ENCODE assay signal across 1 cellular context in genomic region chr22:19174106-19175025, GRCh38.
TF ChIP-seq lines count a peak whose summit lies in the region.

No MANE protein-coding gene starts in this region.

TF ChIP-seq in HepG2, 621 proteins besides CTCF, POLR2A, EP300 and RAD21 (continues in another document):
- TF ChIP-seq MED1 (CRISPR knock-in tag; IDR thresholded peaks at IDR 0.05) (0 out of 2 replicates have a peak, but pooled peaks have one; percentile 34), PATZ1 (CRISPR knock-in tag; IDR thresholded peaks at IDR 0.05) (peak; percentile 39; the same call in 1 of the 2 replicates), SAP130 (CRISPR knock-in tag; IDR thresholded peaks at IDR 0.05; ENCODE audit: low read depth) (peak; percentile 47), NR2F2 (IDR thresholded peaks at IDR 0.05; ENCODE audit: borderline replicate concordance, low read depth) (peak; percentile 7; the same call in 1 of the 2 replicates), ARNT2 (CRISPR knock-in tag; IDR thresholded peaks at IDR 0.05; ENCODE audit: low read depth) (peak; percentile 74; the same call in 1 of the 2 replicates), ZNF709 (CRISPR knock-in tag; IDR thresholded peaks at IDR 0.05) (peak; percentile 52; the same call in 1 of the 2 replicates), KLF16 (CRISPR knock-in tag; IDR thresholded peaks at IDR 0.05) (0 out of 4 replicates have a peak, but pooled peaks of 1 of the 2 experiments have one; percentile 13), TGIF2 (CRISPR knock-in tag; IDR thresholded peaks at IDR 0.05) (no peak), ZSCAN21 (CRISPR knock-in tag; IDR thresholded peaks at IDR 0.05; ENCODE audit: borderline replicate concordance) (0 out of 2 replicates have a peak, but pooled peaks have one; percentile 26), ZNF276 (CRISPR knock-in tag; IDR thresholded peaks at IDR 0.05; ENCODE audit: low read depth) (no peak), RXRB (CRISPR knock-in tag; IDR thresholded peaks at IDR 0.05; ENCODE audit: borderline replicate concordance) (peak; percentile 41; the same call in 1 of the 2 replicates), ZC3H13 (CRISPR knock-in tag; IDR thresholded peaks at IDR 0.05) (peak; percentile 55), RFXAP (CRISPR knock-in tag; IDR thresholded peaks at IDR 0.05; ENCODE audit: borderline replicate concordance) (0 out of 2 replicates have a peak, but pooled peaks have one; percentile 60), UBTF (CRISPR knock-in tag; IDR thresholded peaks at IDR 0.05) (0 out of 2 replicates have a peak, but pooled peaks have one; percentile 20), RARA (CRISPR knock-in tag; IDR thresholded peaks at IDR 0.05) (peak; percentile 21; the same call in 1 of the 2 replicates), ZMYM3 (CRISPR knock-in tag; IDR thresholded peaks at IDR 0.05) (0 out of 2 replicates have a peak, but pooled peaks have one; percentile 16), MEF2D (CRISPR knock-in tag; IDR thresholded peaks at IDR 0.05) (0 out of 2 replicates have a peak, but pooled peaks have one; percentile 20), RBM22 (optimal IDR thresholded peaks at IDR 0.05; ENCODE audit: low read length) (peak; percentile 49), ASH2L (IDR thresholded peaks at IDR 0.05; ENCODE audit: insufficient read length, low read depth, low read length) (no peak), ZNF788 (CRISPR knock-in tag; IDR thresholded peaks at IDR 0.05; ENCODE audit: borderline replicate concordance) (peak; percentile 12; the same call in 1 of the 2 replicates), ZNF747 (CRISPR knock-in tag; IDR thresholded peaks at IDR 0.05; ENCODE audit: borderline replicate concordance) (peak; percentile 56), ZNF253 (CRISPR knock-in tag; IDR thresholded peaks at IDR 0.05; ENCODE audit: borderline replicate concordance) (no peak), ZNF574 (CRISPR knock-in tag; IDR thresholded peaks at IDR 0.05) (peak; percentile 23; the same call in 1 of the 2 replicates), FOXP1 (IDR thresholded peaks at IDR 0.05) (no peak), FOXP1 (CRISPR knock-in tag; IDR thresholded peaks at IDR 0.05) (no peak), ZBTB20 (CRISPR knock-in tag; IDR thresholded peaks at IDR 0.05; ENCODE audit: borderline replicate concordance, low read depth) (no peak; the same call in 1 of the 2 replicates), NFAT5 (CRISPR knock-in tag; IDR thresholded peaks at IDR 0.05) (0 out of 2 replicates have a peak, but pooled peaks have one; percentile 46), HNF1A (IDR thresholded peaks at IDR 0.05; ENCODE audit: low read depth) (no peak), HNF1A (CRISPR knock-in tag; IDR thresholded peaks at IDR 0.05; ENCODE audit: borderline replicate concordance) (0 out of 2 replicates have a peak, but pooled peaks have one; percentile 14), SOX5 (CRISPR knock-in tag; IDR thresholded peaks at IDR 0.05; ENCODE audit: borderline replicate concordance) (0 out of 2 replicates have a peak, but pooled peaks have one; percentile 9), ZNF260 (CRISPR knock-in tag; IDR thresholded peaks at IDR 0.05; ENCODE audit: borderline replicate concordance, low read depth) (0 out of 2 replicates have a peak, but pooled peaks have one; percentile 78), HDAC2 (CRISPR knock-in tag; IDR thresholded peaks at IDR 0.05) (0 out of 2 replicates have a peak, but pooled peaks have one; percentile 31), HOXA3 (CRISPR knock-in tag; IDR thresholded peaks at IDR 0.05) (0 out of 2 replicates have a peak, but pooled peaks have one; percentile 19), FOXJ3 (CRISPR knock-in tag; IDR thresholded peaks at IDR 0.05; ENCODE audit: borderline replicate concordance) (no peak), FOXP4 (CRISPR knock-in tag; IDR thresholded peaks at IDR 0.05) (peak; percentile 14; the same call in 1 of the 2 replicates)
